In genomic region chr17:17403899-17404576, GRCh38 we compare ENCODE assay signal across 9 cellular contexts.
A peak's percentile ranks its signal among the peaks of the same experiment; 100 is the strongest.
DNase-seq lines count a peak whose midpoint lies in the region; ATAC-seq and TF ChIP-seq lines count a peak whose summit lies in the region.
"Had no signal": no experiment of that assay in that cellular context is flagged by ENCODE, and none has a peak within 500 bp of the region (broad histone marks: within the 10 kb centered on the region; RNA-seq: fewer than 3 reads in every experiment).

No MANE protein-coding gene starts in this region.

- 43 to 46% methylated on average over 16 to 17 of the region's 17 CpGs for WGBS in aorta, 2 donors

- DNase-seq in Ammon's horn (ENCODE audit: low spot score) (peak; percentile 55), NCI-H146 (lab: John Stamatoyannopoulos, UW) (peak; percentile 91), immature natural killer cell (peak; percentile 43 to 48 (median 48)), endothelial cell (ENCODE audit: low spot score) (no peak), GM10248 (ENCODE audit: extremely low spot score) (no peak), aorta (no peak)
- DNase-seq in activated CD4-positive, alpha-beta T cell treated with anti-CD3 and anti-CD28 coated beads for 36 hours: peak; percentile 63

- no peaks in the 10 kb centered on the region for H3K27me3 Mint-ChIP-seq in activated CD4-positive, alpha-beta T cell treated with anti-CD3 and anti-CD28 coated beads for 36 hours
- H3K27me3 Mint-ChIP-seq in immature natural killer cell (ENCODE audit: low read depth in 3 of 3): peaks cover 0 to 3% (median 1%) of the 10 kb centered on the region in 3 donors
- peaks cover 12% of the 10 kb centered on the region for H3K27me3 Mint-ChIP-seq in endothelial cell (ENCODE audit: unreplicated experiment)

- peak; percentile 75 for ATAC-seq in activated CD4-positive, alpha-beta T cell treated with anti-CD3 and anti-CD28 coated beads for 36 hours
- no peak for ATAC-seq in HG02759 (IDR thresholded peaks at IDR 0.05; ENCODE audit: unreplicated experiment)
- no peak for ATAC-seq in aorta (ENCODE audit: low FRiP score)

- TF ChIP-seq CTCF in endothelial cell (IDR thresholded peaks at IDR 0.05; ENCODE audit: unreplicated experiment) (no peak), GM10248 (IDR thresholded peaks at IDR 0.05; ENCODE audit: control extremely low read depth, extremely low read depth, low read depth, missing control alignments) (no peak)

- no peak overlapping the region for H3K4me3 ChIP-seq in aorta (ENCODE audit: low read length in 2 of 2)

- H3K9me3 ChIP-seq in aorta (ENCODE audit: control insufficient read depth, low read length): no peaks in the 10 kb centered on the region

- no peaks in the 10 kb centered on the region for H3K36me3 Mint-ChIP-seq in activated CD4-positive, alpha-beta T cell treated with anti-CD3 and anti-CD28 coated beads for 36 hours (ENCODE audit: low read depth)
- H3K36me3 Mint-ChIP-seq in immature natural killer cell (no peaks in the 10 kb centered on the region), endothelial cell (ENCODE audit: low read depth, unreplicated experiment) (no peaks in the 10 kb centered on the region)

- CTCF ChIA-PET in activated CD4-positive, alpha-beta T cell treated with anti-CD3 and anti-CD28 coated beads for 36 hours (lab: Charles Lee): no interaction called here
- CTCF ChIA-PET in GM10248 (lab: Yijun Ruan, JAX): no interaction called here

- POLR2A ChIA-PET in activated CD4-positive, alpha-beta T cell treated with anti-CD3 and anti-CD28 coated beads for 36 hours (lab: Charles Lee): no interaction called here
- POLR2A ChIA-PET in GM10248 (lab: Yijun Ruan, JAX): no interaction called here

- no peaks in the 10 kb centered on the region for H3K4me1 ChIP-seq in aorta (ENCODE audit: control insufficient read depth in 1 of 2, insufficient read depth in 2 of 2, low read length in 2 of 2)

- H3K27ac ChIP-seq in aorta (ENCODE audit: low read depth in 1 of 2, low read length in 2 of 2): no peak overlapping the region

- intact Hi-C loops in activated CD4-positive, alpha-beta T cell treated with anti-CD3 and anti-CD28 coated beads for 36 hours (cut with DNase I, micrococcal nuclease): no loop called here
- intact Hi-C loops in aorta (cut with DNase I): no loop called here

- H3K9me3 Mint-ChIP-seq in activated CD4-positive, alpha-beta T cell treated with anti-CD3 and anti-CD28 coated beads for 36 hours (ENCODE audit: low read depth): no peaks in the 10 kb centered on the region
- H3K9me3 Mint-ChIP-seq in immature natural killer cell (no peaks in the 10 kb centered on the region), endothelial cell (ENCODE audit: unreplicated experiment) (no peaks in the 10 kb centered on the region)

- peak overlapping the region; percentile 16 for H3K4me3 Mint-ChIP-seq in activated CD4-positive, alpha-beta T cell treated with anti-CD3 and anti-CD28 coated beads for 36 hours
- H3K4me3 Mint-ChIP-seq in immature natural killer cell (peak overlapping the region; percentile 58 to 74 (median 67)), endothelial cell (ENCODE audit: unreplicated experiment) (no peak overlapping the region)

- no peaks in the 10 kb centered on the region for H3K27me3 ChIP-seq in aorta (ENCODE audit: control insufficient read depth in 1 of 2, insufficient read depth in 2 of 2, low read length in 1 of 2)

- H3K27ac Mint-ChIP-seq in activated CD4-positive, alpha-beta T cell treated with anti-CD3 and anti-CD28 coated beads for 36 hours: peak overlapping the region; percentile 66
- peak overlapping the region; percentile 30 to 83 (median 74) for H3K27ac Mint-ChIP-seq in immature natural killer cell
- no peak overlapping the region for H3K27ac Mint-ChIP-seq in endothelial cell (ENCODE audit: unreplicated experiment)
- H3K27ac Mint-ChIP-seq: progenitor cell of endocrine pancreas had no signal

- no peaks in the 10 kb centered on the region for H3K36me3 ChIP-seq in aorta (ENCODE audit: control insufficient read depth in 1 of 2, insufficient read depth in 2 of 2, low read length in 1 of 2)

- peaks cover 61% of the 10 kb centered on the region for H3K4me1 Mint-ChIP-seq in activated CD4-positive, alpha-beta T cell treated with anti-CD3 and anti-CD28 coated beads for 36 hours
- H3K4me1 Mint-ChIP-seq in immature natural killer cell: peaks cover 22 to 45% of the 10 kb centered on the region in 2 donors
- peaks cover 14% of the 10 kb centered on the region for H3K4me1 Mint-ChIP-seq in endothelial cell (ENCODE audit: unreplicated experiment)

Comparison
In these comparisons a context has a peak if more than half of its experiments do, and no peak if none do; other contexts are left out.
1. DNase-seq: peak in Ammon's horn (single experiment), NCI-H146 (single experiment), activated CD4-positive, alpha-beta T cell treated with anti-CD3 and anti-CD28 coated beads for 36 hours (single experiment) and immature natural killer cell (3 of 3); none in endothelial cell (single experiment), GM10248 (single experiment) and aorta (0 of 2).